In the genomic region with DNA sequence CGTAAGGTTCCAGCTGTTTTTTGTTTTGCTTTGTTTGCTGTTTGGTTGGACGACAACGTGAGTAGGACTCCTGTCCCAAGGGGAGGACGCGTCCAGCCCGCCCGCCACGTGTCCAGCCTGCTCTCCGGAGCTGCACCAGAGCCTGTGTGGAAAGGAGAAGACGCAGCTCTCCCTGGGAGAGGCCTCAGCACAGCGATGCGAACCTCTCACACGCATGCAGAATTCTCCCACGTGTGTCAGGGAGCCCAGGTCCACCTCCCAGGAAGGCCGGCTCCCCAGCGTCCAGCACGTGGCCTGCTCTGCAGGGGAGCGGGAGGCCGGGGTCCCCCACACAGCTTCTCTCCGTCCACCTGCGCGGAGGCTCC, we compare ENCODE assay signal across 1 cellular context.
TF ChIP-seq lines count a peak whose summit lies in the region.

No MANE protein-coding gene starts in this region.

TF ChIP-seq in IMR-90, 13 proteins besides CTCF, POLR2A, EP300 and RAD21 (continued from another document):
- TF ChIP-seq USF2 (IDR thresholded peaks at IDR 0.05; ENCODE audit: low read depth, low read length) (no peak), CHD1 (IDR thresholded peaks at IDR 0.05; ENCODE audit: low read depth, low read length) (no peak), BHLHE40 (IDR thresholded peaks at IDR 0.05; ENCODE audit: low read depth, low read length) (no peak), FOS (IDR thresholded peaks at IDR 0.05; ENCODE audit: low read depth, low read length) (no peak), CEBPB (IDR thresholded peaks at IDR 0.05; ENCODE audit: low read depth, low read length) (no peak), NFE2L2 (IDR thresholded peaks at IDR 0.05; ENCODE audit: low read depth, low read length) (no peak)
- TF ChIP-seq, protein P1, sequence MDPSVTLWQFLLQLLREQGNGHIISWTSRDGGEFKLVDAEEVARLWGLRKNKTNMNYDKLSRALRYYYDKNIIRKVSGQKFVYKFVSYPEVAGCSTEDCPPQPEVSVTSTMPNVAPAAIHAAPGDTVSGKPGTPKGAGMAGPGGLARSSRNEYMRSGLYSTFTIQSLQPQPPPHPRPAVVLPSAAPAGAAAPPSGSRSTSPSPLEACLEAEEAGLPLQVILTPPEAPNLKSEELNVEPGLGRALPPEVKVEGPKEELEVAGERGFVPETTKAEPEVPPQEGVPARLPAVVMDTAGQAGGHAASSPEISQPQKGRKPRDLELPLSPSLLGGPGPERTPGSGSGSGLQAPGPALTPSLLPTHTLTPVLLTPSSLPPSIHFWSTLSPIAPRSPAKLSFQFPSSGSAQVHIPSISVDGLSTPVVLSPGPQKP (IDR thresholded peaks at IDR 0.05; ENCODE audit: borderline replicate concordance, low read depth, low read length): no peak
TF ChIP-seq in IMR-90: peak in this region for 0.
